1 cellular context compared by ENCODE assay signal in genomic region chr3:141228385-141228784, GRCh38.
TF ChIP-seq lines count a peak whose summit lies in the region.

No MANE protein-coding gene starts in this region.

TF ChIP-seq in GM23338, 12 proteins besides CTCF, POLR2A, EP300 and RAD21 (continued from another document):
- TF ChIP-seq, protein P1, sequence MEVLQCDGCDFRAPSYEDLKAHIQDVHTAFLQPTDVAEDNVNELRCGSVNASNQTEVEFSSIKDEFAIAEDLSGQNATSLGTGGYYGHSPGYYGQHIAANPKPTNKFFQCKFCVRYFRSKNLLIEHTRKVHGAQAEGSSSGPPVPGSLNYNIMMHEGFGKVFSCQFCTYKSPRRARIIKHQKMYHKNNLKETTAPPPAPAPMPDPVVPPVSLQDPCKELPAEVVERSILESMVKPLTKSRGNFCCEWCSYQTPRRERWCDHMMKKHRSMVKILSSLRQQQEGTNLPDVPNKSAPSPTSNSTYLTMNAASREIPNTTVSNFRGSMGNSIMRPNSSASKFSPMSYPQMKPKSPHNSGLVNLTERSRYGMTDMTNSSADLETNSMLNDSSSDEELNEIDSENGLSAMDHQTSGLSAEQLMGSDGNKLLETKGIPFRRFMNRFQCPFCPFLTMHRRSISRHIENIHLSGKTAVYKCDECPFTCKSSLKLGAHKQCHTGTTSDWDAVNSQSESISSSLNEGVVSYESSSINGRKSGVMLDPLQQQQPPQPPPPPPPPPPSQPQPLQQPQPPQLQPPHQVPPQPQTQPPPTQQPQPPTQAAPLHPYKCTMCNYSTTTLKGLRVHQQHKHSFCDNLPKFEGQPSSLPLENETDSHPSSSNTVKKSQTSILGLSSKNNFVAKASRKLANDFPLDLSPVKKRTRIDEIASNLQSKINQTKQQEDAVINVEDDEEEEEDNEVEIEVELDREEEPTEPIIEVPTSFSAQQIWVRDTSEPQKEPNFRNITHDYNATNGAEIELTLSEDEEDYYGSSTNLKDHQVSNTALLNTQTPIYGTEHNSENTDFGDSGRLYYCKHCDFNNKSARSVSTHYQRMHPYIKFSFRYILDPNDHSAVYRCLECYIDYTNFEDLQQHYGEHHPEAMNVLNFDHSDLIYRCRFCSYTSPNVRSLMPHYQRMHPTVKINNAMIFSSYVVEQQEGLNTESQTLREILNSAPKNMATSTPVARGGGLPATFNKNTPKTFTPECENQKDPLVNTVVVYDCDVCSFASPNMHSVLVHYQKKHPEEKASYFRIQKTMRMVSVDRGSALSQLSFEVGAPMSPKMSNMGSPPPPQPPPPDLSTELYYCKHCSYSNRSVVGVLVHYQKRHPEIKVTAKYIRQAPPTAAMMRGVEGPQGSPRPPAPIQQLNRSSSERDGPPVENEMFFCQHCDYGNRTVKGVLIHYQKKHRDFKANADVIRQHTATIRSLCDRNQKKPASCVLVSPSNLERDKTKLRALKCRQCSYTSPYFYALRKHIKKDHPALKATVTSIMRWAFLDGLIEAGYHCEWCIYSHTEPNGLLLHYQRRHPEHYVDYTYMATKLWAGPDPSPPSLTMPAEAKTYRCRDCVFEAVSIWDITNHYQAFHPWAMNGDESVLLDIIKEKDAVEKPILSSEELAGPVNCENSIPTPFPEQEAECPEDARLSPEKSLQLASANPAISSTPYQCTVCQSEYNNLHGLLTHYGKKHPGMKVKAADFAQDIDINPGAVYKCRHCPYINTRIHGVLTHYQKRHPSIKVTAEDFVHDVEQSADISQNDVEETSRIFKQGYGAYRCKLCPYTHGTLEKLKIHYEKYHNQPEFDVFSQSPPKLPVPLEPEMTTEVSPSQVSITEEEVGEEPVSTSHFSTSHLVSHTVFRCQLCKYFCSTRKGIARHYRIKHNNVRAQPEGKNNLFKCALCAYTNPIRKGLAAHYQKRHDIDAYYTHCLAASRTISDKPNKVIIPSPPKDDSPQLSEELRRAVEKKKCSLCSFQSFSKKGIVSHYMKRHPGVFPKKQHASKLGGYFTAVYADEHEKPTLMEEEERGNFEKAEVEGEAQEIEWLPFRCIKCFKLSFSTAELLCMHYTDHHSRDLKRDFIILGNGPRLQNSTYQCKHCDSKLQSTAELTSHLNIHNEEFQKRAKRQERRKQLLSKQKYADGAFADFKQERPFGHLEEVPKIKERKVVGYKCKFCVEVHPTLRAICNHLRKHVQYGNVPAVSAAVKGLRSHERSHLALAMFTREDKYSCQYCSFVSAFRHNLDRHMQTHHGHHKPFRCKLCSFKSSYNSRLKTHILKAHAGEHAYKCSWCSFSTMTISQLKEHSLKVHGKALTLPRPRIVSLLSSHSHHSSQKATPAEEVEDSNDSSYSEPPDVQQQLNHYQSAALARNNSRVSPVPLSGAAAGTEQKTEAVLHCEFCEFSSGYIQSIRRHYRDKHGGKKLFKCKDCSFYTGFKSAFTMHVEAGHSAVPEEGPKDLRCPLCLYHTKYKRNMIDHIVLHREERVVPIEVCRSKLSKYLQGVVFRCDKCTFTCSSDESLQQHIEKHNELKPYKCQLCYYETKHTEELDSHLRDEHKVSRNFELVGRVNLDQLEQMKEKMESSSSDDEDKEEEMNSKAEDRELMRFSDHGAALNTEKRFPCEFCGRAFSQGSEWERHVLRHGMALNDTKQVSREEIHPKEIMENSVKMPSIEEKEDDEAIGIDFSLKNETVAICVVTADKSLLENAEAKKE (CRISPR knock-in tag; IDR thresholded peaks at IDR 0.05): no peak
- no peak for TF ChIP-seq CREB1 (CRISPR knock-in tag; IDR thresholded peaks at IDR 0.05; ENCODE audit: low read depth)
- no peak for TF ChIP-seq JUNB (IDR thresholded peaks at IDR 0.05; ENCODE audit: unreplicated experiment)
- no peak for TF ChIP-seq NANOG (IDR thresholded peaks at IDR 0.05; ENCODE audit: borderline replicate concordance)
- no peak for TF ChIP-seq EZH2phosphoT487 (IDR thresholded peaks at IDR 0.05; ENCODE audit: unreplicated experiment)
- no peak for TF ChIP-seq POLR2AphosphoS5 (IDR thresholded peaks at IDR 0.05; ENCODE audit: low read depth)
- TF ChIP-seq ZNF114 (CRISPR knock-in tag; IDR thresholded peaks at IDR 0.05): no peak
- TF ChIP-seq, protein P2, sequence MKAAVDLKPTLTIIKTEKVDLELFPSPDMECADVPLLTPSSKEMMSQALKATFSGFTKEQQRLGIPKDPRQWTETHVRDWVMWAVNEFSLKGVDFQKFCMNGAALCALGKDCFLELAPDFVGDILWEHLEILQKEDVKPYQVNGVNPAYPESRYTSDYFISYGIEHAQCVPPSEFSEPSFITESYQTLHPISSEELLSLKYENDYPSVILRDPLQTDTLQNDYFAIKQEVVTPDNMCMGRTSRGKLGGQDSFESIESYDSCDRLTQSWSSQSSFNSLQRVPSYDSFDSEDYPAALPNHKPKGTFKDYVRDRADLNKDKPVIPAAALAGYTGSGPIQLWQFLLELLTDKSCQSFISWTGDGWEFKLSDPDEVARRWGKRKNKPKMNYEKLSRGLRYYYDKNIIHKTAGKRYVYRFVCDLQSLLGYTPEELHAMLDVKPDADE (IDR thresholded peaks at IDR 0.05): no peak
- no peak for TF ChIP-seq STAT1 (IDR thresholded peaks at IDR 0.05; ENCODE audit: unreplicated experiment)
- no peak for TF ChIP-seq ZNF331 (CRISPR knock-in tag; IDR thresholded peaks at IDR 0.05; ENCODE audit: low read depth)
